In the genomic region with DNA sequence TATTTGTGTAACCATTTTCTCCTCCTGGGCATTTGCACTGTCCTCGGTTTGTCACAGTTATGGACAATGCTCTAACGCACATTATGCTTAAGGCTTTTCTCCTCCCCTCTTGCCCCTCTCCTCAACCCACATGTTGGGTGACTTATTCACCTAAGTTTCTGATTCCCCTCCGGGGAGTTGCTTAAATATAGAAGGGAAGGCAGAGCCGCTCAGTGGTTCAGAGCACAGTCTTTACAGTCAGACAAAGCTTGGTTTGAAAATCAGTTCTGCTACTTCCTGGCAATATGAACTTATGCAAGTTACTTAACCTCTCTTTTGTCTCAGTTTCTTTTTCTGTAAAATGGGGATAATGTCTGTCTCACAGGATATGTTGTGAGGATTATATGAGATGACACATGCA, we compare ENCODE assay signal across 30 cellular contexts. TPM values are rescaled to one million over a fixed set of nuclear protein-coding genes. Genes with fewer than 3 reads are reported as not detected.
A peak's percentile ranks its signal among the peaks of the same experiment; 100 is the strongest.
DNase-seq lines count a peak whose midpoint lies in the region; ATAC-seq and TF ChIP-seq lines count a peak whose summit lies in the region.
"Had no signal": no experiment of that assay in that cellular context is flagged by ENCODE, and none has a peak within 500 bp of the region (broad histone marks: within the 10 kb centered on the region; RNA-seq: fewer than 3 reads in every experiment).

No MANE protein-coding gene starts in this region.

- dilution Hi-C loops in IMR-90 (cut with HindIII; ENCODE audit: low sequenced_read_pairs, unreplicated experiment), result no loop called here

- no peak overlapping the region for H2BK15ac ChIP-seq in IMR-90 (ENCODE audit: low read depth, low read length)

- DNase-seq in IMR-90 (no peak), mesothelial cell of epicardium (ENCODE audit: low spot score in 2 of 2, unreplicated experiment in 2 of 2) (no peak), smooth muscle cell (lab: John Stamatoyannopoulos, UW; ENCODE audit: unreplicated experiment) (no peak)
- DNase-seq in stimulated activated CD8-positive, alpha-beta memory T cell treated with anti-CD3 and anti-CD28 coated beads, Interleukin-4, amount 100 ng/mL, for 48 hours, result no peak
- no peak for DNase-seq in stimulated activated CD4-positive, alpha-beta T cell treated with anti-CD3 and anti-CD28 coated beads, Interleukin-4, amount 100 ng/mL, for 24 hours
- DNase-seq: ACHN; activated CD4-positive, alpha-beta T cell treated with anti-CD3 and anti-CD28 coated beads for 4 hours; activated naive CD4-positive, alpha-beta T cell treated with anti-CD3 and anti-CD28 coated beads, Interleukin-2, amount 10 ng/mL, durations not matched to agents 7 days and 5 days; activated T-cell treated with anti-CD3 and anti-CD28 coated beads, Interleukin-2, amount 50 U/mL, for 48 hours; BE2C; DMS53; dorsolateral prefrontal cortex; gastrocnemius medialis; H9; mammary epithelial cell; NCI-H1092; NCI-H187; NCI-H2171 treated with DMSO at 0.1 percent for 48 hours; NCI-H524; PC-3; psoas muscle; SHP77; transverse colon had no signal

- H3K9ac ChIP-seq in IMR-90 (ENCODE audit: low read depth, low read length) (no peak overlapping the region), smooth muscle cell (ENCODE audit: low read depth) (no peak overlapping the region)

- H2AK9ac ChIP-seq in IMR-90 (replicated peaks; ENCODE audit: low read depth, low read length, poor library complexity), result no peak overlapping the region

- POLR2A ChIA-PET in IMR-90 (lab: Charles Lee; ENCODE audit: unreplicated experiment), result no interaction called here

- no peak overlapping the region for H4K91ac ChIP-seq in IMR-90 (ENCODE audit: insufficient read depth, low read depth, low read length)

- no peak overlapping the region for H3K4ac ChIP-seq in IMR-90 (ENCODE audit: low read depth, low read length)

- H3K36me3 ChIP-seq in IMR-90 (ENCODE audit: control insufficient read depth, insufficient read depth, low read length) (no peaks in the 10 kb centered on the region), smooth muscle cell (ENCODE audit: low read depth) (no peaks in the 10 kb centered on the region)
- H3K36me3 ChIP-seq: BE2C, gastrocnemius medialis, transverse colon had no signal

- H3K36me3 Mint-ChIP-seq in mesothelial cell of epicardium, result no peaks in the 10 kb centered on the region
- H3K36me3 Mint-ChIP-seq: activated naive CD4-positive, alpha-beta T cell treated with anti-CD3 and anti-CD28 coated beads, Interleukin-2, amount 10 ng/mL, durations not matched to agents 7 days and 5 days; IgD-negative memory B cell had no signal

- H4K20me1 ChIP-seq in IMR-90 (ENCODE audit: insufficient read depth, low read length) (no peaks in the 10 kb centered on the region), smooth muscle cell (ENCODE audit: low read depth) (no peaks in the 10 kb centered on the region)

- peaks cover under 1% of the 10 kb centered on the region for H3K27me3 Mint-ChIP-seq in mesothelial cell of epicardium (ENCODE audit: low read depth)

- H3K4me2 ChIP-seq in IMR-90 (ENCODE audit: low read depth, low read length) (no peak overlapping the region), smooth muscle cell (no peak overlapping the region)
- H3K4me2 ChIP-seq: hepatocyte had no signal

- no peak for TF ChIP-seq CTCF in IMR-90 (conservative IDR thresholded peaks at IDR 0.05; ENCODE audit: low read depth, low read length)
- no peak for TF ChIP-seq CTCF in mesothelial cell of epicardium (IDR thresholded peaks at IDR 0.05; ENCODE audit: unreplicated experiment)
- no peak for TF ChIP-seq CTCF in smooth muscle cell (IDR thresholded peaks at IDR 0.05; ENCODE audit: borderline replicate concordance, insufficient read depth, poor library complexity, severe bottlenecking)

- peaks cover 8% of the 10 kb centered on the region; the same call in 1 of the 2 replicates for H3K9me1 ChIP-seq in IMR-90 (ENCODE audit: insufficient read depth, low read length)

- H3K18ac ChIP-seq in IMR-90 (ENCODE audit: low read depth, low read length), result no peak overlapping the region

- H3K14ac ChIP-seq in IMR-90 (replicated peaks; ENCODE audit: low read depth, low read length), result no peak overlapping the region

- H3K4me1 ChIP-seq in IMR-90 (ENCODE audit: control insufficient read depth, insufficient read depth, low read length) (peaks cover 5% of the 10 kb centered on the region; the same call in 1 of the 2 replicates), smooth muscle cell (ENCODE audit: low read depth) (no peaks in the 10 kb centered on the region)

- H3K4me3 ChIP-seq in IMR-90 (ENCODE audit: insufficient read depth, low read depth, low read length) (no peak overlapping the region), smooth muscle cell (no peak overlapping the region)
- H3K4me3 ChIP-seq: dorsolateral prefrontal cortex, gastrocnemius medialis, hepatocyte, psoas muscle, transverse colon had no signal

- H3K27ac ChIP-seq in IMR-90 (ENCODE audit: insufficient read depth, low read length) (no peak overlapping the region), smooth muscle cell (ENCODE audit: low read depth) (no peak overlapping the region)
- H3K27ac ChIP-seq: dorsolateral prefrontal cortex, gastrocnemius medialis, hepatocyte, psoas muscle, transverse colon had no signal

- in situ Hi-C loops in IMR-90 (cut with MboI; ENCODE audit: low sequenced_read_pairs), result no loop called here

- intact Hi-C loops in IMR-90 (cut with micrococcal nuclease), result no loop called here

- no peak overlapping the region for H2BK20ac ChIP-seq in IMR-90 (ENCODE audit: low read depth, low read length)

- H3K27ac Mint-ChIP-seq in mesothelial cell of epicardium, result peak overlapping the region; percentile 9
- H3K27ac Mint-ChIP-seq: activated naive CD4-positive, alpha-beta T cell treated with anti-CD3 and anti-CD28 coated beads, Interleukin-2, amount 10 ng/mL, durations not matched to agents 7 days and 5 days; IgD-negative memory B cell; T-helper 2 cell treated with Interferon-gamma antibody and Interleukin-4, amounts not matched to agents 5 μg/mL and 100 μg/mL, for 36 hours had no signal

- BruUV-seq in IMR-90 (replicated peaks; lab: Mats Ljungman, UMichigan), result no TSS peak

- CTCF ChIA-PET in IMR-90 (lab: Yijun Ruan, JAX), result no interaction called here

- peaks cover 5% of the 10 kb centered on the region for H3F3A ChIP-seq in smooth muscle cell (ENCODE audit: low read depth)

- peak; percentile 46 for ATAC-seq in GM18870 (IDR thresholded peaks at IDR 0.05; ENCODE audit: unreplicated experiment)
- peak; percentile 55 for ATAC-seq in GM21447 (IDR thresholded peaks at IDR 0.05; ENCODE audit: unreplicated experiment)
- no peak for ATAC-seq in IMR-90 (ENCODE audit: low read depth)
- ATAC-seq in HG03520 (IDR thresholded peaks at IDR 0.05; ENCODE audit: unreplicated experiment), result no peak
- ATAC-seq: gastrocnemius medialis, PC-3, psoas muscle had no signal

- H4K5ac ChIP-seq in IMR-90 (ENCODE audit: low read depth, low read length), result no peak overlapping the region

- peaks cover 10 to 40% of the 10 kb centered on the region in 2 experiments; a peak in 3 of 4 replicates for H3K79me1 ChIP-seq in IMR-90 (ENCODE audit: low read depth in 1 of 2, low read length in 2 of 2)

- no peak overlapping the region for H2AFZ ChIP-seq in IMR-90 (replicated peaks; ENCODE audit: low read length, poor library complexity)
- no peak overlapping the region for H2AFZ ChIP-seq in smooth muscle cell (ENCODE audit: low read depth)
- H2AFZ ChIP-seq: hepatocyte had no signal

- peak overlapping the region; percentile 56; the same call in 1 of the 2 replicates for H2AK5ac ChIP-seq in IMR-90 (ENCODE audit: low read depth, low read length)

- H2BK5ac ChIP-seq in IMR-90 (ENCODE audit: low read depth, low read length, poor library complexity, severe bottlenecking), result no peak overlapping the region

- H3K79me2 ChIP-seq in smooth muscle cell (ENCODE audit: low read depth), result no peaks in the 10 kb centered on the region
- H3K79me2 ChIP-seq: hepatocyte had no signal

- no peak for TF ChIP-seq POLR2A in IMR-90 (IDR thresholded peaks at IDR 0.05; ENCODE audit: low read depth, low read length)

- no peaks in the 10 kb centered on the region for H3K9me3 Mint-ChIP-seq in mesothelial cell of epicardium
- H3K9me3 Mint-ChIP-seq: activated naive CD4-positive, alpha-beta T cell treated with anti-CD3 and anti-CD28 coated beads, Interleukin-2, amount 10 ng/mL, durations not matched to agents 7 days and 5 days; H9; IgD-negative memory B cell; T-helper 2 cell treated with Interferon-gamma antibody and Interleukin-4, amounts not matched to agents 5 μg/mL and 100 μg/mL, for 36 hours had no signal

- H4K8ac ChIP-seq in IMR-90 (ENCODE audit: low read depth in 2 of 2, low read length in 2 of 2), result no peak overlapping the region; a peak in 1 of 4 replicates

- no peak overlapping the region for H3K56ac ChIP-seq in IMR-90 (ENCODE audit: extremely low read depth, insufficient read depth, low read length)

- TF ChIP-seq RAD21 in IMR-90 (IDR thresholded peaks at IDR 0.05; ENCODE audit: low read length), result no peak

- peaks cover 17% of the 10 kb centered on the region for H3K4me1 Mint-ChIP-seq in mesothelial cell of epicardium

- H3K27me3 ChIP-seq in IMR-90 (ENCODE audit: control insufficient read depth, insufficient read depth, low read length) (no peaks in the 10 kb centered on the region), smooth muscle cell (ENCODE audit: low read depth) (no peaks in the 10 kb centered on the region)
- H3K27me3 ChIP-seq: BE2C, gastrocnemius medialis, hepatocyte, transverse colon had no signal

- WGBS in IMR-90 (ENCODE audit: extremely low coverage in 2 of 2, insufficient read length in 1 of 2), 2 experiments, result no CpG with 5 or more reads among the region's 4 CpGs
- 94% methylated on average over 4 of the region's 4 CpGs for whole genome bisulfite sequencing in smooth muscle cell (ENCODE audit: low lambda C conversion rate)

- no peak overlapping the region for H2BK120ac ChIP-seq in IMR-90 (ENCODE audit: low read depth, low read length)

- H3K23ac ChIP-seq in IMR-90 (ENCODE audit: low read depth, low read length), result no peak overlapping the region

- H3K9me3 ChIP-seq in IMR-90 (ENCODE audit: control insufficient read depth, insufficient read depth, low read length) (no peaks in the 10 kb centered on the region), smooth muscle cell (replicated peaks; ENCODE audit: low read depth) (no peaks in the 10 kb centered on the region)
- H3K9me3 ChIP-seq: BE2C, gastrocnemius medialis, psoas muscle, transverse colon had no signal

- no peak overlapping the region for H3K4me3 Mint-ChIP-seq in mesothelial cell of epicardium
- H3K4me3 Mint-ChIP-seq: activated naive CD4-positive, alpha-beta T cell treated with anti-CD3 and anti-CD28 coated beads, Interleukin-2, amount 10 ng/mL, durations not matched to agents 7 days and 5 days; brain; H9; T-helper 2 cell treated with Interferon-gamma antibody and Interleukin-4, amounts not matched to agents 5 μg/mL and 100 μg/mL, for 36 hours had no signal

TF ChIP-seq in IMR-90, 13 proteins besides CTCF, POLR2A, EP300 and RAD21 (continues in another document):
- no peak for TF ChIP-seq MXI1 (IDR thresholded peaks at IDR 0.05; ENCODE audit: borderline replicate concordance, low read depth, low read length)

RNA-seq across cellular contexts. Expression of gene SPRY4, which starts 41.2 kb away (rescaled TPM):
- 8.4 and 10.3 TPM in 2 replicates for total RNA-seq in IMR-90 (2012; rRNA removed)
- 21.0 and 22.1 TPM in 2 replicates for polyA plus RNA-seq in IMR-90 (2012; rRNA removed)
- 13.3 and 14.6 TPM in 2 replicates for polyA plus RNA-seq in IMR-90 (2012; cell fraction: cytosol; rRNA removed)
- 59.8 and 89.3 TPM in 2 replicates for polyA plus RNA-seq in IMR-90 (2012; cell fraction: nucleus; rRNA removed; ENCODE audit: low replicate concordance)
- total RNA-seq in mesothelial cell of epicardium, result 21.3 to 21.5 TPM (median 21.4 TPM) in 3 replicates
- total RNA-seq in smooth muscle cell, result 62.7 and 74.2 TPM in 2 replicates
- 47.4 and 49.3 TPM in 2 replicates for polyA plus RNA-seq in smooth muscle cell
- polyA plus RNA-seq: IgD-negative memory B cell had no signal

Comparison
In these comparisons a context has a peak if more than half of its experiments do, and no peak if none do; other contexts are left out.
1. ATAC-seq: peak in GM18870 (single experiment) and GM21447 (single experiment); none in IMR-90 (single experiment) and HG03520 (single experiment).